21 cellular contexts compared by ENCODE assay signal in genomic region chr3:73753985-73754384, GRCh38.
"Had no signal": no experiment of that assay in that cellular context is flagged by ENCODE, and none has a peak within 500 bp of the region (broad histone marks: within the 10 kb centered on the region; RNA-seq: fewer than 3 reads in every experiment).

No MANE protein-coding gene starts in this region.

- H3K4me1 ChIP-seq: SJSA1 had no signal

- H3K4me3 ChIP-seq: SJSA1, SK-N-MC had no signal

- H3K9me3 ChIP-seq: SJSA1 had no signal

- DNase-seq: IMR-90, Karpas-422, KG1, MM.1S, NCI-H1092 treated with DMSO at 0.1 percent for 48 hours, NCI-H1436, NCI-H187, NCI-H2029, NCI-H2081 treated with DMSO at 0.1 percent for 48 hours, NCI-H2171, NCI-H226, NCI-H446, NCI-H510A, NCI-H524 treated with DMSO at 0.1 percent for 48 hours, NCI-H69, NCI-H774, Right ventricle myocardium superior, RPMI8226, SIG-M5 had no signal

- H3K27ac ChIP-seq: SJSA1, SK-N-MC had no signal

- H3K27me3 ChIP-seq: SJSA1 had no signal

- H3K36me3 ChIP-seq: SJSA1 had no signal
